Comparison of ENCODE assay signal across 17 cellular contexts in the genomic region with DNA sequence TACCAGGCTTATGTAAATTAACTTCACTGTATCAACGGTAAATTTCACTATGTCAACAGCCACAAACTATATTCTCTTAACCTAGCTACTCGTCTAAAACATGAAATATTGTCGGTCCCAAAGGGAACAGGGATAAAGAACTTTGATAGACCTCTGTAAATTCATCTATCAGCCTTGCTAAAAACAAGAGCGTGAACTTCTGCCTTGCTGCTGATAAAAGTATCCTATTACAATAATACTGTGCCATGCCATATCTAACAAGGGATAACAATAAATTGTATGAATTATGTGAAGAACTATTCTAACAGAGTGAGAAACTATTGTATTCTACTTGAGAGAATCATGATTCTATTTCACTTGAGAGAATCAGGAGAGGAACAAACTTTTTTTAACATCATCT.
DNase-seq lines count a peak whose midpoint lies in the region; ATAC-seq, FAIRE-seq and TF ChIP-seq lines count a peak whose summit lies in the region.
"Had no signal": no experiment of that assay in that cellular context is flagged by ENCODE, and none has a peak within 500 bp of the region (broad histone marks: within the 10 kb centered on the region; RNA-seq: fewer than 3 reads in every experiment).

No MANE protein-coding gene starts in this region.

- H3K4me1 ChIP-seq in pancreas (peaks cover 4 to 8% (median 6%) of the 10 kb centered on the region in 3 donors), GM23338 (ENCODE audit: insufficient read depth) (peaks cover 11% of the 10 kb centered on the region)

- no peak overlapping the region for H2AFZ ChIP-seq in GM23338

- H3K36me3 ChIP-seq in pancreas (peaks cover 0 to 10% (median 0%) of the 10 kb centered on the region in 3 donors), GM23338 (ENCODE audit: insufficient read depth) (no peaks in the 10 kb centered on the region; the same call in 1 of the 2 replicates), H7 (replicated peaks; ENCODE audit: control insufficient read depth, insufficient read depth, low read length) (peaks cover 3% of the 10 kb centered on the region)

- peak; percentile 77 for DNase-seq in NCI-H748 (lab: John Stamatoyannopoulos, UW; ENCODE audit: unreplicated experiment)
- no peak for DNase-seq in NCI-H748 treated with DMSO at 0.1 percent for 48 hours (lab: John Stamatoyannopoulos, UW)
- DNase-seq in NCI-H1417 (lab: John Stamatoyannopoulos, UW), result peak in 2 of 3 experiments; percentile 10 to 63
- DNase-seq in NCI-H526 (lab: John Stamatoyannopoulos, UW), result peak; percentile 96 to 98
- no peak for DNase-seq in pancreas
- no peak for DNase-seq in cardiac septum (ENCODE audit: low spot score)
- DNase-seq in GM23338 (ENCODE audit: low spot score), result no peak
- DNase-seq in H7, result no peak
- DNase-seq: AML-193; CD8-positive, alpha-beta memory T cell; DMS79; HCEC 1CT; HFFc6 had no signal

- no peak for TF ChIP-seq CTCF in pancreas (IDR thresholded peaks at IDR 0.05)
- TF ChIP-seq CTCF in GM23338 (conservative IDR thresholded peaks at IDR 0.05; ENCODE audit: low read depth in 2 of 2), result no peak

- H3K79me2 ChIP-seq in GM23338 (replicated peaks; ENCODE audit: insufficient read depth), result no peaks in the 10 kb centered on the region

- ATAC-seq in pancreas (peak; percentile 14 to 67 (median 50)), GM23338 (no peak)
- ATAC-seq: GM12878 had no signal

- H4K20me1 ChIP-seq in GM23338 (replicated peaks; ENCODE audit: insufficient read depth), result no peaks in the 10 kb centered on the region

- 34 to 38% methylated on average over 4 of the region's 4 CpGs for WGBS in pancreas, 2 donors

- no peaks in the 10 kb centered on the region for H3F3A ChIP-seq in GM23338 (replicated peaks; ENCODE audit: low read depth)

- peaks cover 10% of the 10 kb centered on the region for H3K36me3 Mint-ChIP-seq in GM23338 (ENCODE audit: low read depth)

- no peak overlapping the region for H3K4me3 Mint-ChIP-seq in GM23338
- H3K4me3 Mint-ChIP-seq: CD8-positive, alpha-beta memory T cell; HFFc6; IgD-negative memory B cell had no signal

- no peaks in the 10 kb centered on the region for H3K9me2 ChIP-seq in GM23338 (ENCODE audit: insufficient read depth)

- no peak overlapping the region for H3K27ac ChIP-seq in pancreas
- H3K27ac ChIP-seq in GM23338 (ENCODE audit: low read depth), result no peak overlapping the region
- H3K27ac ChIP-seq: BLaER1 had no signal

- no peak overlapping the region for H3K4me3 ChIP-seq in pancreas
- no peak overlapping the region for H3K4me3 ChIP-seq in GM23338
- H3K4me3 ChIP-seq in H7 (ENCODE audit: insufficient read depth, low read depth, low read length), result no peak overlapping the region
- H3K4me3 ChIP-seq: BLaER1, GM12878 had no signal

- H3K27ac Mint-ChIP-seq in GM23338, result no peak overlapping the region
- H3K27ac Mint-ChIP-seq: HFFc6, IgD-negative memory B cell had no signal

- intact Hi-C loops in pancreas (cut with DNase I) (no loop called here), cardiac septum (cut with DNase I) (no loop called here)

- peaks cover 9% of the 10 kb centered on the region for H3K4me1 Mint-ChIP-seq in GM23338

- no peaks in the 10 kb centered on the region for H3K9me3 Mint-ChIP-seq in GM23338
- H3K9me3 Mint-ChIP-seq: CD8-positive, alpha-beta memory T cell; HFFc6; IgD-negative memory B cell had no signal

- FAIRE-seq in pancreas (lab: Jason Lieb, UNC), result no peak
- FAIRE-seq: GM12878, H1 had no signal

- no peaks in the 10 kb centered on the region for H3K27me3 Mint-ChIP-seq in GM23338 (ENCODE audit: insufficient read depth, low read depth, poor library complexity)
- H3K27me3 Mint-ChIP-seq: CD8-positive, alpha-beta memory T cell; IgD-negative memory B cell had no signal

- no peak overlapping the region for H3K4me2 ChIP-seq in GM23338
- H3K4me2 ChIP-seq: BLaER1 had no signal

- H3K27me3 ChIP-seq in pancreas, result no peaks in the 10 kb centered on the region
- no peaks in the 10 kb centered on the region for H3K27me3 ChIP-seq in GM23338 (ENCODE audit: insufficient read depth)
- H3K27me3 ChIP-seq in H7 (ENCODE audit: control insufficient read depth, insufficient read depth, low read length), result no peaks in the 10 kb centered on the region
- H3K27me3 ChIP-seq: BLaER1 had no signal

- H3K9me3 ChIP-seq in pancreas, result no peaks in the 10 kb centered on the region
- H3K9me3 ChIP-seq: BLaER1 had no signal

TF ChIP-seq in GM23338, 12 proteins besides CTCF, POLR2A, EP300 and RAD21 (continues in another document):
- TF ChIP-seq EZH2phosphoT487 (IDR thresholded peaks at IDR 0.05; ENCODE audit: unreplicated experiment), result no peak
- TF ChIP-seq STAT1 (IDR thresholded peaks at IDR 0.05; ENCODE audit: unreplicated experiment), result no peak
- TF ChIP-seq ZNF114 (CRISPR knock-in tag; IDR thresholded peaks at IDR 0.05), result no peak
- no peak for TF ChIP-seq ZNF331 (CRISPR knock-in tag; IDR thresholded peaks at IDR 0.05; ENCODE audit: low read depth)
- no peak for TF ChIP-seq EZH2 (IDR thresholded peaks at IDR 0.05; ENCODE audit: low read depth, unreplicated experiment)
- TF ChIP-seq, protein P1, sequence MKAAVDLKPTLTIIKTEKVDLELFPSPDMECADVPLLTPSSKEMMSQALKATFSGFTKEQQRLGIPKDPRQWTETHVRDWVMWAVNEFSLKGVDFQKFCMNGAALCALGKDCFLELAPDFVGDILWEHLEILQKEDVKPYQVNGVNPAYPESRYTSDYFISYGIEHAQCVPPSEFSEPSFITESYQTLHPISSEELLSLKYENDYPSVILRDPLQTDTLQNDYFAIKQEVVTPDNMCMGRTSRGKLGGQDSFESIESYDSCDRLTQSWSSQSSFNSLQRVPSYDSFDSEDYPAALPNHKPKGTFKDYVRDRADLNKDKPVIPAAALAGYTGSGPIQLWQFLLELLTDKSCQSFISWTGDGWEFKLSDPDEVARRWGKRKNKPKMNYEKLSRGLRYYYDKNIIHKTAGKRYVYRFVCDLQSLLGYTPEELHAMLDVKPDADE (IDR thresholded peaks at IDR 0.05), result no peak
- TF ChIP-seq NANOG (IDR thresholded peaks at IDR 0.05; ENCODE audit: borderline replicate concordance), result no peak
- TF ChIP-seq, protein P2, sequence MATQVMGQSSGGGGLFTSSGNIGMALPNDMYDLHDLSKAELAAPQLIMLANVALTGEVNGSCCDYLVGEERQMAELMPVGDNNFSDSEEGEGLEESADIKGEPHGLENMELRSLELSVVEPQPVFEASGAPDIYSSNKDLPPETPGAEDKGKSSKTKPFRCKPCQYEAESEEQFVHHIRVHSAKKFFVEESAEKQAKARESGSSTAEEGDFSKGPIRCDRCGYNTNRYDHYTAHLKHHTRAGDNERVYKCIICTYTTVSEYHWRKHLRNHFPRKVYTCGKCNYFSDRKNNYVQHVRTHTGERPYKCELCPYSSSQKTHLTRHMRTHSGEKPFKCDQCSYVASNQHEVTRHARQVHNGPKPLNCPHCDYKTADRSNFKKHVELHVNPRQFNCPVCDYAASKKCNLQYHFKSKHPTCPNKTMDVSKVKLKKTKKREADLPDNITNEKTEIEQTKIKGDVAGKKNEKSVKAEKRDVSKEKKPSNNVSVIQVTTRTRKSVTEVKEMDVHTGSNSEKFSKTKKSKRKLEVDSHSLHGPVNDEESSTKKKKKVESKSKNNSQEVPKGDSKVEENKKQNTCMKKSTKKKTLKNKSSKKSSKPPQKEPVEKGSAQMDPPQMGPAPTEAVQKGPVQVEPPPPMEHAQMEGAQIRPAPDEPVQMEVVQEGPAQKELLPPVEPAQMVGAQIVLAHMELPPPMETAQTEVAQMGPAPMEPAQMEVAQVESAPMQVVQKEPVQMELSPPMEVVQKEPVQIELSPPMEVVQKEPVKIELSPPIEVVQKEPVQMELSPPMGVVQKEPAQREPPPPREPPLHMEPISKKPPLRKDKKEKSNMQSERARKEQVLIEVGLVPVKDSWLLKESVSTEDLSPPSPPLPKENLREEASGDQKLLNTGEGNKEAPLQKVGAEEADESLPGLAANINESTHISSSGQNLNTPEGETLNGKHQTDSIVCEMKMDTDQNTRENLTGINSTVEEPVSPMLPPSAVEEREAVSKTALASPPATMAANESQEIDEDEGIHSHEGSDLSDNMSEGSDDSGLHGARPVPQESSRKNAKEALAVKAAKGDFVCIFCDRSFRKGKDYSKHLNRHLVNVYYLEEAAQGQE (IDR thresholded peaks at IDR 0.05; ENCODE audit: unreplicated experiment), result no peak

Comparison
In these comparisons a context has a peak if more than half of its experiments do, and no peak if none do; other contexts are left out.
1. DNase-seq: peak in NCI-H748 (single experiment), NCI-H1417 (2 of 3) and NCI-H526 (2 of 2); none in NCI-H748 treated with DMSO at 0.1 percent for 48 hours (single experiment), pancreas (0 of 6), cardiac septum (single experiment), GM23338 (single experiment) and H7 (single experiment).